Comparison of ENCODE assay signal across 14 cellular contexts in the genomic region with DNA sequence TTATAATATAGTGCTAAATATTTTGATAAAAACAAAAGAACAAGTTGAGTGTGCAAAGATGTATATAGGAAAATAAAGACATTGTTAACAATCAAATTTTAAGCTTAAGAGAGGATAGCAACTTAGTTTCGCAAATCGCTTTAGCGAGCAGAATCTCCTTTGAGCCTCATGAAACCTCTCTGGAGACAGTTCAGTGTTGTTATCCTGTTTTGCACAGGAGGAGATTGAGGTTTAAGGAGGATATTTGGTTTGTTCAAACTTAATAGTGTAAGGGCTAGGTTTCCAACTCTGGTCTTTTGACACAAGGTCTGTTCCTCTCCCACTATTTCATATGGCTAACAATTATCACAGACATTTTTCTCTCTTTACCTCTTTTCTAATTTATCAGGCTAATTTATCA.
"Had no signal": no experiment of that assay in that cellular context is flagged by ENCODE, and none has a peak within 500 bp of the region (broad histone marks: within the 10 kb centered on the region; RNA-seq: fewer than 3 reads in every experiment).

No MANE protein-coding gene starts in this region.

- H3K4me1 Mint-ChIP-seq: activated naive CD4-positive, alpha-beta T cell treated with anti-CD3 and anti-CD28 coated beads, Interleukin-2, amount 10 ng/mL, durations not matched to agents 7 days and 5 days; neural crest cell; WTC11 had no signal

- H3K27me3 ChIP-seq: brain microvascular endothelial cell, hepatocyte, tibial artery, vagina had no signal

- H3K27ac Mint-ChIP-seq: activated naive CD4-positive, alpha-beta T cell treated with anti-CD3 and anti-CD28 coated beads, Interleukin-2, amount 10 ng/mL, durations not matched to agents 7 days and 5 days; activated T-helper 2 cell treated with anti-CD3 and anti-CD28 coated beads, Interferon-gamma antibody, Interleukin-2, Interleukin-4, amounts not matched to agents 10 μg/mL and 5 μg/mL and 100 μg/mL, durations not matched to agents 14 hours and 24 hours and 36 hours; WTC11 had no signal

- H3K27ac ChIP-seq: brain microvascular endothelial cell, hepatocyte, tibial artery, vagina had no signal

- H3K9me3 Mint-ChIP-seq: activated naive CD4-positive, alpha-beta T cell treated with anti-CD3 and anti-CD28 coated beads, Interleukin-2, amount 10 ng/mL, durations not matched to agents 7 days and 5 days; activated T-helper 2 cell treated with anti-CD3 and anti-CD28 coated beads, Interferon-gamma antibody, Interleukin-2, Interleukin-4, amounts not matched to agents 10 μg/mL and 5 μg/mL and 100 μg/mL, durations not matched to agents 14 hours and 24 hours and 36 hours; WTC11 had no signal

- H3K4me3 Mint-ChIP-seq: activated naive CD4-positive, alpha-beta T cell treated with anti-CD3 and anti-CD28 coated beads, Interleukin-2, amount 10 ng/mL, durations not matched to agents 7 days and 5 days; neural crest cell; WTC11 had no signal

- DNase-seq: activated CD4-positive, alpha-beta T cell treated with anti-CD3 and anti-CD28 coated beads for 48 hours; activated naive CD4-positive, alpha-beta T cell treated with anti-CD3 and anti-CD28 coated beads, Interleukin-2, amount 10 ng/mL, durations not matched to agents 7 days and 5 days; brain microvascular endothelial cell; dermis blood vessel endothelial cell; erythroblast; left ventricle myocardium superior; mesenchymal stem cell; T1000; tibial artery had no signal

- H3K4me3 ChIP-seq: hepatocyte, tibial artery, vagina had no signal

- H3K9me3 ChIP-seq: tibial artery, vagina had no signal

- H3K27me3 Mint-ChIP-seq: activated naive CD4-positive, alpha-beta T cell treated with anti-CD3 and anti-CD28 coated beads, Interleukin-2, amount 10 ng/mL, durations not matched to agents 7 days and 5 days had no signal

- ATAC-seq: left ventricle myocardium superior, WTC11 had no signal

- H2AFZ ChIP-seq: hepatocyte had no signal

- H3K36me3 ChIP-seq: brain microvascular endothelial cell, tibial artery, vagina had no signal

- H3K79me2 ChIP-seq: hepatocyte had no signal

- H3K4me2 ChIP-seq: hepatocyte had no signal

- H3K4me1 ChIP-seq: tibial artery, vagina had no signal

- H3K36me3 Mint-ChIP-seq: activated naive CD4-positive, alpha-beta T cell treated with anti-CD3 and anti-CD28 coated beads, Interleukin-2, amount 10 ng/mL, durations not matched to agents 7 days and 5 days; WTC11 had no signal
